31 cellular contexts compared by ENCODE assay signal in the genomic region with DNA sequence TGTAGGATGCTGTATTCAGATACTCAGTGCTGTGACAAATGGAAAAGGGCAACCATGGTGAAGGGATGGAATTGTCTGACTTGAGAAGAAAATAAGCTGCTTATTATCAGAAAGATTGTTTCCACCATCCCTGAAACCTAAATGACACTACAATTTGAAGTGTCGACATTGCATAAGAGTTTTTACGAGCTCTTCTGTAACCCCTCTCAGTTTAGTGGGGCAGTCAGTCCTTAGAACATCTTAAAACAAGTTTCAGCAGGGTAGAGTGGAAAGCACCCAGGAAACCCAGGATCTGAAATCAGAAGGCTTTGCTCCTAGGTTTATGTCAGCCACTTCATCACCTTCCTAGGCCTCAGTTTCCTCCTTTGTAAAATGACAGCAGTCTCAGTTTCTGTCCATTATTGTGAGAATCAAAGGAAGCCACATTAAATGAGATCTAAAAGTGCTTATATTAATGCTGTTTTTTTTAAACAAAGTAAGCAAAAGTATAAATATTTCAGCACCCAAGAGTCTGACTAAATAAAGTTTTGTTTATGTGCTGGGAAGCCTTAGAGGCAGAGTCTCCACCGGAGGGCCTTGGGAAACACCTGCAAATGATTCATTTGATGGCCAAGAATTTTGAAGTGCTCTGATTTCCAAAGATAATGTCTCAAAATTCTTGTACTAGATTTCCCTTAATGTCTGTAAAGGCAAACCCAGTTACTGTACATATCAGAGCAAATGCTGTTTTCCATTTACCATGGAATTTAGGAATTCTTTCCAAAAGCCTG. TPM values are rescaled to one million over a fixed set of nuclear protein-coding genes. Genes with fewer than 3 reads are reported as not detected.
DNase-seq lines count a peak whose midpoint lies in the region; ATAC-seq and TF ChIP-seq lines count a peak whose summit lies in the region.
"Had no signal": no experiment of that assay in that cellular context is flagged by ENCODE, and none has a peak within 500 bp of the region (broad histone marks: within the 10 kb centered on the region; RNA-seq: fewer than 3 reads in every experiment).

No MANE protein-coding gene starts in this region.

- no peaks in the 10 kb centered on the region for H3K27me3 ChIP-seq in vagina
- peaks cover 24% of the 10 kb centered on the region for H3K27me3 ChIP-seq in GM23338 (ENCODE audit: insufficient read depth)
- H3K27me3 ChIP-seq: left lung, Peyer's patch had no signal

- H4K20me1 ChIP-seq in GM23338 (replicated peaks; ENCODE audit: insufficient read depth), result no peaks in the 10 kb centered on the region; the same call in none of the 2 replicates

- H3K27ac ChIP-seq in vagina (peak overlapping the region; percentile 18), GM23338 (ENCODE audit: low read depth) (no peak overlapping the region)
- H3K27ac ChIP-seq: epithelial cell of prostate, parathyroid adenoma, SJSA1 had no signal

- H3F3A ChIP-seq in GM23338 (replicated peaks; ENCODE audit: low read depth), result 0 out of 2 replicates have a peak, but pooled peaks cover 2% of the 10 kb centered on the region

- TF ChIP-seq CTCF in brain (conservative IDR thresholded peaks at IDR 0.05) (no peak), mesothelial cell of epicardium (IDR thresholded peaks at IDR 0.05; ENCODE audit: unreplicated experiment) (no peak), vagina (IDR thresholded peaks at IDR 0.05) (no peak), GM23338 (conservative IDR thresholded peaks at IDR 0.05; ENCODE audit: low read depth in 2 of 2) (no peak)

- intact Hi-C loops in vagina (cut with DNase I), result loop anchor here (10.0 kb wide), 1 partner anchor 193 kb away; no protein-coding TSS in a partner anchor

- peaks cover 11% of the 10 kb centered on the region; the same call in 1 of the 2 replicates for H3K79me2 ChIP-seq in GM23338 (replicated peaks; ENCODE audit: insufficient read depth)

- H3K9me3 Mint-ChIP-seq in activated naive CD8-positive, alpha-beta T cell treated with anti-CD3 and anti-CD28 coated beads, Interleukin-2, amount 50 U/mL, for 24 hours, result no peaks in the 10 kb centered on the region
- no peaks in the 10 kb centered on the region for H3K9me3 Mint-ChIP-seq in activated naive CD8-positive, alpha-beta T cell treated with anti-CD3 and anti-CD28 coated beads for 36 hours
- no peaks in the 10 kb centered on the region for H3K9me3 Mint-ChIP-seq in brain
- no peaks in the 10 kb centered on the region for H3K9me3 Mint-ChIP-seq in mesothelial cell of epicardium
- no peaks in the 10 kb centered on the region for H3K9me3 Mint-ChIP-seq in GM23338
- H3K9me3 Mint-ChIP-seq: HFFc6; naive thymus-derived CD4-positive, alpha-beta T cell; stimulated activated naive CD8-positive, alpha-beta T cell treated with anti-CD3 and anti-CD28 coated beads, Interleukin-15, Interleukin-2, amounts not matched to agents 100 ng/mL and 50 ng/mL, for 24 hours had no signal

- no peak overlapping the region for H3K4me2 ChIP-seq in GM23338

- no peak for ATAC-seq in activated naive CD8-positive, alpha-beta T cell treated with anti-CD3 and anti-CD28 coated beads, Interleukin-2, amount 50 U/mL, for 24 hours
- ATAC-seq in GM23338, result no peak
- ATAC-seq: A549; left lung; naive thymus-derived CD4-positive, alpha-beta T cell; right cardiac atrium had no signal

- TF ChIP-seq POLR2A in vagina (IDR thresholded peaks at IDR 0.05), result no peak

- H3K9me3 ChIP-seq in vagina, result no peaks in the 10 kb centered on the region
- H3K9me3 ChIP-seq: A549, left lung, Peyer's patch, SJSA1 had no signal

- no peaks in the 10 kb centered on the region for H3K9me2 ChIP-seq in GM23338 (ENCODE audit: insufficient read depth)

- H3K4me3 Mint-ChIP-seq in activated naive CD8-positive, alpha-beta T cell treated with anti-CD3 and anti-CD28 coated beads, Interleukin-2, amount 50 U/mL, for 24 hours, result peak overlapping the region; percentile 21
- no peak overlapping the region for H3K4me3 Mint-ChIP-seq in activated naive CD8-positive, alpha-beta T cell treated with anti-CD3 and anti-CD28 coated beads for 36 hours
- peak overlapping the region; percentile 88 to 99 (median 97) for H3K4me3 Mint-ChIP-seq in brain
- peak overlapping the region; percentile 86 for H3K4me3 Mint-ChIP-seq in mesothelial cell of epicardium
- H3K4me3 Mint-ChIP-seq in GM23338, result no peak overlapping the region

- H2AFZ ChIP-seq in GM23338, result no peak overlapping the region
- H2AFZ ChIP-seq: parathyroid adenoma had no signal

- peaks cover 2% of the 10 kb centered on the region for H3K27me3 Mint-ChIP-seq in activated naive CD8-positive, alpha-beta T cell treated with anti-CD3 and anti-CD28 coated beads, Interleukin-2, amount 50 U/mL, for 24 hours
- H3K27me3 Mint-ChIP-seq in activated naive CD8-positive, alpha-beta T cell treated with anti-CD3 and anti-CD28 coated beads for 36 hours, result no peaks in the 10 kb centered on the region
- H3K27me3 Mint-ChIP-seq in brain, result peaks cover 6% of the 10 kb centered on the region
- H3K27me3 Mint-ChIP-seq in mesothelial cell of epicardium (ENCODE audit: low read depth), result no peaks in the 10 kb centered on the region
- peaks cover 15% of the 10 kb centered on the region for H3K27me3 Mint-ChIP-seq in GM23338 (ENCODE audit: insufficient read depth, low read depth, poor library complexity)
- H3K27me3 Mint-ChIP-seq: B cell; stimulated activated naive CD8-positive, alpha-beta T cell treated with anti-CD3 and anti-CD28 coated beads, Interleukin-15, Interleukin-2, amounts not matched to agents 100 ng/mL and 50 ng/mL, for 24 hours had no signal

- no peak for DNase-seq in activated naive CD8-positive, alpha-beta T cell treated with anti-CD3 and anti-CD28 coated beads, Interleukin-2, amount 50 U/mL, for 24 hours
- DNase-seq in activated naive CD8-positive, alpha-beta T cell treated with anti-CD3 and anti-CD28 coated beads for 36 hours, result no peak
- DNase-seq in mesothelial cell of epicardium (ENCODE audit: low spot score in 2 of 2, unreplicated experiment in 2 of 2) (no peak), vagina (ENCODE audit: extremely low spot score in 2 of 2) (no peak), KBM-7 (no peak), DMS79 (lab: John Stamatoyannopoulos, UW) (no peak), GM23338 (ENCODE audit: low spot score) (no peak)
- DNase-seq: activated CD4-positive, alpha-beta T cell treated with anti-CD3 and anti-CD28 coated beads for 48 hours; activated naive CD4-positive, alpha-beta T cell treated with anti-CD3 and anti-CD28 coated beads, Interleukin-2, amount 50 U/mL, for 16 hours; activated T-cell treated with anti-CD3 and anti-CD28 coated beads, Interleukin-2, amount 50 U/mL, for 48 hours; anterior cingulate cortex; COR-L47; GF-D8; HFFc6; left lung; MM.1S; naive thymus-derived CD4-positive, alpha-beta T cell; NCI-H187; NCI-H2171 treated with DMSO at 0.1 percent for 48 hours; NCI-H524 treated with DMSO at 0.1 percent for 48 hours; NK-92 treated with Interleukin-12 subunit alpha and Interleukin-12 subunit beta, amount 100 ng/mL, for 24 hours; Peyer's patch; right cardiac atrium; trophoblast cell had no signal

- in situ Hi-C loops in KBM-7 (cut with MboI; ENCODE audit: low pct_unique_long_range_greater_than_20kb, low sequenced_read_pairs), result no loop called here

- peaks cover 8% of the 10 kb centered on the region for H3K36me3 Mint-ChIP-seq in activated naive CD8-positive, alpha-beta T cell treated with anti-CD3 and anti-CD28 coated beads, Interleukin-2, amount 50 U/mL, for 24 hours (ENCODE audit: low read depth)
- H3K36me3 Mint-ChIP-seq in activated naive CD8-positive, alpha-beta T cell treated with anti-CD3 and anti-CD28 coated beads for 36 hours, result no peaks in the 10 kb centered on the region
- H3K36me3 Mint-ChIP-seq in brain, result peaks cover 20% of the 10 kb centered on the region
- H3K36me3 Mint-ChIP-seq in mesothelial cell of epicardium, result peaks cover 20% of the 10 kb centered on the region
- H3K36me3 Mint-ChIP-seq in GM23338 (ENCODE audit: low read depth), result no peaks in the 10 kb centered on the region

- H3K4me3 ChIP-seq in vagina (no peak overlapping the region), GM23338 (no peak overlapping the region)
- H3K4me3 ChIP-seq: SJSA1 had no signal

- H3K36me3 ChIP-seq in vagina (no peaks in the 10 kb centered on the region), GM23338 (ENCODE audit: insufficient read depth) (no peaks in the 10 kb centered on the region)
- H3K36me3 ChIP-seq: left lung, SJSA1 had no signal

- H3K4me1 Mint-ChIP-seq in activated naive CD8-positive, alpha-beta T cell treated with anti-CD3 and anti-CD28 coated beads, Interleukin-2, amount 50 U/mL, for 24 hours, result peaks cover 14% of the 10 kb centered on the region
- peaks cover 16% of the 10 kb centered on the region for H3K4me1 Mint-ChIP-seq in activated naive CD8-positive, alpha-beta T cell treated with anti-CD3 and anti-CD28 coated beads for 36 hours
- H3K4me1 Mint-ChIP-seq in brain (peaks cover 39% of the 10 kb centered on the region), mesothelial cell of epicardium (peaks cover 19% of the 10 kb centered on the region), GM23338 (peaks cover 9% of the 10 kb centered on the region)

- peaks cover 46% of the 10 kb centered on the region for H3K4me1 ChIP-seq in vagina
- peaks cover 11% of the 10 kb centered on the region; the same call in 1 of the 2 replicates for H3K4me1 ChIP-seq in GM23338 (ENCODE audit: insufficient read depth)

- H3K27ac Mint-ChIP-seq in activated naive CD8-positive, alpha-beta T cell treated with anti-CD3 and anti-CD28 coated beads, Interleukin-2, amount 50 U/mL, for 24 hours, result no peak overlapping the region
- H3K27ac Mint-ChIP-seq in activated naive CD8-positive, alpha-beta T cell treated with anti-CD3 and anti-CD28 coated beads for 36 hours, result no peak overlapping the region
- H3K27ac Mint-ChIP-seq in brain (peak overlapping the region in 1 of 5 experiments; percentile 94), mesothelial cell of epicardium (no peak overlapping the region), GM23338 (no peak overlapping the region)
- H3K27ac Mint-ChIP-seq: B cell; stimulated activated naive CD8-positive, alpha-beta T cell treated with anti-CD3 and anti-CD28 coated beads, Interleukin-15, Interleukin-2, amounts not matched to agents 100 ng/mL and 50 ng/mL, for 24 hours had no signal

TF ChIP-seq in GM23338, 12 proteins besides CTCF, POLR2A, EP300 and RAD21:
- TF ChIP-seq JUNB (IDR thresholded peaks at IDR 0.05; ENCODE audit: unreplicated experiment), result no peak

RNA-seq across cellular contexts. Expression of a gene that starts 1.8 kb away (rescaled TPM):
- total RNA-seq in activated naive CD8-positive, alpha-beta T cell treated with anti-CD3 and anti-CD28 coated beads for 36 hours, result 1 to 10 TPM; 9.0 to 9.7 TPM
- polyA plus RNA-seq in brain (ENCODE audit: insufficient read depth, low read depth, low replicate concordance), result 34.1 TPM
- 39.8 to 46.0 TPM (median 43.4 TPM) in 3 replicates for total RNA-seq in mesothelial cell of epicardium
- 47.4 TPM for total RNA-seq in vagina
- total RNA-seq in GM23338 (2014; rRNA removed; shearing (Covaris generic)), result 17.5 and 21.5 TPM in 2 replicates
- polyA plus RNA-seq in GM23338 (2016; fragmentation: Nextera tagmentation; extraction: Ambion mirVana), result 43.1 and 49.9 TPM in 2 replicates

RNA-seq across cellular contexts. Expression of a gene that starts 5.6 kb away (rescaled TPM):
- total RNA-seq in activated naive CD8-positive, alpha-beta T cell treated with anti-CD3 and anti-CD28 coated beads for 36 hours, result 1 to 10 TPM; 2.4 to 3.8 TPM
- polyA plus RNA-seq in brain (ENCODE audit: insufficient read depth, low read depth, low replicate concordance), result 14.3 TPM
- 62.0 to 66.4 TPM (median 65.2 TPM) in 3 replicates for total RNA-seq in mesothelial cell of epicardium
- 19.2 TPM for total RNA-seq in vagina
- 0.17 and 0.35 TPM in 2 replicates for total RNA-seq in GM23338 (2014; rRNA removed; shearing (Covaris generic))
- polyA plus RNA-seq in GM23338 (2016; fragmentation: Nextera tagmentation; extraction: Ambion mirVana), result 0.50 and 0.87 TPM in 2 replicates

Comparison
In these comparisons a context has a peak if more than half of its experiments do, and no peak if none do; other contexts are left out.
1. H3K4me3 Mint-ChIP-seq: peak in activated naive CD8-positive, alpha-beta T cell treated with anti-CD3 and anti-CD28 coated beads, Interleukin-2, amount 50 U/mL, for 24 hours (single experiment), brain (5 of 5) and mesothelial cell of epicardium (single experiment); none in activated naive CD8-positive, alpha-beta T cell treated with anti-CD3 and anti-CD28 coated beads for 36 hours (single experiment) and GM23338 (single experiment).